ENCODE assay signal across 7 cellular contexts in the genomic region with DNA sequence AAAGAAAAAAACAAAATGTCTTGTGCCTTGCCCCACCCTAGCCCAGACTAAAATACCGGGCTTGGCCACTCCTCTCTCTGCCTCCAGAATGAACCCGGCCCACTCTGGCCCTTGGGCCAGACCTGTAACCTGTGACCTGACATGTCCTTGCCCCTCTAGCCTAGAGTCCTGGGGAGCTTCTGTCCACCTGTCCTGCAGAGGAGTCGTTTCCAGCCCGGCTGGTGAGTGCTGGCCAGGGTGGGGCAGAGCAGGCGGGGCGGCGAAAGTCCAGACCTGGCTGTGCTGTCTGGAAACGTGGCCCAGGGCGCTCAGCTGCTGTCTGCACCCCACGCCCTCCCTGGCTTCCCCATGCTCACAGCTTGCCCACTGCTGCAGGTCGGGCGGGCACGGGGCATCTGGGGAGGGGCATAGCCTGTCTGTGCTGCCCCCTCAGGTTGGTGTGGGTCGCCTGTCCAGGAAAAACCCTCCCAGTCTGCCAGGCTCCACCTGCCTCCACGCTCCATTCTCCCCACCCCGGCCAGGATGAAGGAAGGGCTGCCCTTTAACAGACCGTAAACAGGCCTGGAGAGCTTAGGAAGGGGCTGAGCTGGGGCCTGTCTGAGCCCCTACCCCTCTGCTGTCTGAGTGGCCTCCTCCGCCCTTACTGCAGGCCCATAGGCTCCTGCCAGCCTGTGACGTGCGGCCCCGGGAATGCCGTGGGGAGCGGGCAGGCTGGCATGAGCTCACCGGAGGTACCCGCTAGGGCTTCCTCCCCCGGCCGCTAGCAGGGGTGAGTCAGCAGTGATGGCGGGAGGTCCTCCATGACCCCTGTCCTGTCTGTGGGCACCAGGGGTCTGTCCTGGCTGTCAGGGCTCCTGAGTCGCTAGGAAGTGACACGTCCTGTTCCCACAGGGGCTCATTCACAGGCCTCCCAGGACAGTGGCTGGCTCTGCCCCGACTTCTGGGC. TPM values are rescaled to one million over a fixed set of nuclear protein-coding genes. Genes with fewer than 3 reads are reported as not detected.
DNase-seq lines count a peak whose midpoint lies in the region; ATAC-seq and TF ChIP-seq lines count a peak whose summit lies in the region.

No MANE protein-coding gene starts in this region.

- no peak for TF ChIP-seq EP300 in gastroesophageal sphincter (IDR thresholded peaks at IDR 0.05)

- H3K9ac ChIP-seq in rectal smooth muscle tissue (ENCODE audit: low read length) = no peak overlapping the region

- peak overlapping the region; percentile 72 for H3K4me3 ChIP-seq in HFF-Myc (replicated peaks; ENCODE audit: low read depth, low read length)
- peak overlapping the region; percentile 0 to 87 for H3K4me3 ChIP-seq in gastroesophageal sphincter
- peak overlapping the region; percentile 50 for H3K4me3 ChIP-seq in rectal smooth muscle tissue (ENCODE audit: low read length)

- H3K4me1 ChIP-seq in gastroesophageal sphincter (peaks cover 0 to 96% (median 36%) of the 10 kb centered on the region in 3 donors), rectal smooth muscle tissue (ENCODE audit: control insufficient read depth, insufficient read depth, low read length) (peaks cover 21% of the 10 kb centered on the region)

- DNase-seq in HFF-Myc (ENCODE audit: extremely low read depth, low read depth) (no peak), SIG-M5 treated with dmso at 0.1 percent for 504 hours (lab: John Stamatoyannopoulos, UW; ENCODE audit: unreplicated experiment) (no peak), NCI-H2107 treated with DMSO at 0.1 percent for 48 hours (lab: John Stamatoyannopoulos, UW; ENCODE audit: unreplicated experiment) (no peak)
- no peak for DNase-seq in activated T-cell treated with anti-CD3 and anti-CD28 coated beads, Interleukin-2, amount 50 U/mL, for 24 hours
- DNase-seq in activated effector memory CD4-positive, alpha-beta T cell treated with Interleukin-2 at 50 U/mL for 16 hours = no peak

- 15 to 22% methylated on average over 6 to 10 of the region's 31 CpGs for WGBS in gastroesophageal sphincter (ENCODE audit: low coverage in 1 of 2), 2 donors

- ATAC-seq in gastroesophageal sphincter = peak; percentile 64

- H3K27ac Mint-ChIP-seq in activated T-cell treated with anti-CD3 and anti-CD28 coated beads, Interleukin-2, amount 50 U/mL, for 24 hours = no peak overlapping the region

- H3K27ac ChIP-seq in gastroesophageal sphincter (peak overlapping the region; percentile 66 to 89 (median 84)), rectal smooth muscle tissue (ENCODE audit: low read depth, low read length) (peak overlapping the region; percentile 83)

- H3K36me3 ChIP-seq in gastroesophageal sphincter (peaks cover 0 to 39% of the 10 kb centered on the region in 2 donors), rectal smooth muscle tissue (ENCODE audit: control insufficient read depth, insufficient read depth, low read length) (peaks cover 28% of the 10 kb centered on the region)

- TF ChIP-seq POLR2A in gastroesophageal sphincter (IDR thresholded peaks at IDR 0.05) = peak; percentile 10 to 21

- H3K4me3 Mint-ChIP-seq in activated T-cell treated with anti-CD3 and anti-CD28 coated beads, Interleukin-2, amount 50 U/mL, for 24 hours = peak overlapping the region; percentile 71

- H3K27me3 ChIP-seq in gastroesophageal sphincter = peaks cover 29% of the 10 kb centered on the region
- H3K27me3 ChIP-seq in rectal smooth muscle tissue (ENCODE audit: control insufficient read depth, insufficient read depth, low read length) = peaks cover 11% of the 10 kb centered on the region

- peaks cover 31% of the 10 kb centered on the region for H3K4me1 Mint-ChIP-seq in activated T-cell treated with anti-CD3 and anti-CD28 coated beads, Interleukin-2, amount 50 U/mL, for 24 hours (ENCODE audit: low read depth)

- no peak for TF ChIP-seq CTCF in HFF-Myc (IDR thresholded peaks at IDR 0.05; ENCODE audit: low read depth, low read length, missing control alignments)
- TF ChIP-seq CTCF in gastroesophageal sphincter (IDR thresholded peaks at IDR 0.05) = peak in 2 of 4 experiments; percentile 4 to 34

- H3K9me3 ChIP-seq in gastroesophageal sphincter = no peaks in the 10 kb centered on the region

- H3K36me3 Mint-ChIP-seq in activated T-cell treated with anti-CD3 and anti-CD28 coated beads, Interleukin-2, amount 50 U/mL, for 24 hours (ENCODE audit: low read depth) = peaks cover 37% of the 10 kb centered on the region

- peaks cover 29% of the 10 kb centered on the region for H3K27me3 Mint-ChIP-seq in activated T-cell treated with anti-CD3 and anti-CD28 coated beads, Interleukin-2, amount 50 U/mL, for 24 hours

- no peaks in the 10 kb centered on the region for H3K9me3 Mint-ChIP-seq in activated T-cell treated with anti-CD3 and anti-CD28 coated beads, Interleukin-2, amount 50 U/mL, for 24 hours

RNA-seq across cellular contexts. Expression of a gene that starts 1.9 kb away (rescaled TPM):
- total RNA-seq in gastroesophageal sphincter = 100 to 1,000 TPM; 277 to 794 (median 465) TPM

RNA-seq across cellular contexts. Expression of a gene that starts 6.9 kb away (rescaled TPM):
- 10 to 100 TPM in 1 of 4 donors, 1 to 10 TPM in 3; 4.1 to 10.3 (median 6.4) TPM for total RNA-seq in gastroesophageal sphincter

RNA-seq across cellular contexts. Expression of a gene that starts 7.7 kb away (rescaled TPM):
- total RNA-seq in gastroesophageal sphincter = 10 to 100 TPM; 65.5 to 86.0 (median 71.8) TPM

RNA-seq across cellular contexts. Expression of a gene that starts 8.0 kb away (rescaled TPM):
- 100 to 1,000 TPM in 3 of 4 donors, 10 to 100 TPM in 1; 66.5 to 115 (median 112) TPM for total RNA-seq in gastroesophageal sphincter

RNA-seq across cellular contexts. Expression of a gene that starts 15.9 kb away (rescaled TPM):
- 10 to 100 TPM; 39.7 to 79.4 (median 58.9) TPM for total RNA-seq in gastroesophageal sphincter
